ENCODE assay signal across 26 cellular contexts in genomic region chr2:42613281-42614064, GRCh38. TPM values are rescaled to one million over a fixed set of nuclear protein-coding genes. Genes with fewer than 3 reads are reported as not detected.
DNase-seq lines count a peak whose midpoint lies in the region; ATAC-seq and TF ChIP-seq lines count a peak whose summit lies in the region.
"Had no signal": no experiment of that assay in that cellular context is flagged by ENCODE, and none has a peak within 500 bp of the region (broad histone marks: within the 10 kb centered on the region; RNA-seq: fewer than 3 reads in every experiment).

No MANE protein-coding gene starts in this region.

- H3K27ac ChIP-seq in H9 (ENCODE audit: insufficient read length, low read depth, low read length), result no peak overlapping the region
- peak overlapping the region; percentile 7 to 78 (median 76) for H3K27ac ChIP-seq in adrenal gland
- H3K27ac ChIP-seq in neural progenitor cell, result peak overlapping the region; percentile 67
- no peak overlapping the region for H3K27ac ChIP-seq in brain microvascular endothelial cell
- H3K27ac ChIP-seq: BLaER1, spleen, stomach, vagina had no signal

- H3K27me3 Mint-ChIP-seq in H9 (ENCODE audit: low read depth) (no peaks in the 10 kb centered on the region), neural progenitor cell (ENCODE audit: insufficient read depth, low read depth) (no peaks in the 10 kb centered on the region)
- H3K27me3 Mint-ChIP-seq: activated naive CD8-positive, alpha-beta T cell treated with anti-CD3 and anti-CD28 coated beads, Interleukin-2, amount 10 ng/mL, durations not matched to agents 7 days and 5 days had no signal

- H3K4ac ChIP-seq in H9 (ENCODE audit: low read depth, low read length), result no peak overlapping the region

- H3K56ac ChIP-seq in H9 (ENCODE audit: insufficient read length, low read depth, low read length), result no peak overlapping the region

- TF ChIP-seq CTCF in H9 (conservative IDR thresholded peaks at IDR 0.05) (no peak), adrenal gland (IDR thresholded peaks at IDR 0.05) (no peak), fibroblast of mammary gland (conservative IDR thresholded peaks at IDR 0.05; ENCODE audit: control insufficient read depth, insufficient read depth, low read depth, low read length) (no peak), neural progenitor cell (IDR thresholded peaks at IDR 0.05) (no peak), brain microvascular endothelial cell (IDR thresholded peaks at IDR 0.05; ENCODE audit: low read depth, low read length, missing control alignments) (no peak), GM10266 (IDR thresholded peaks at IDR 0.05; ENCODE audit: control insufficient read depth, insufficient read depth, low read depth, missing control alignments) (no peak)

- no peak overlapping the region for H2BK120ac ChIP-seq in H9 (ENCODE audit: low read depth, low read length, poor library complexity, severe bottlenecking)

- no peak overlapping the region for H4K91ac ChIP-seq in H9 (ENCODE audit: insufficient read length, low read depth, low read length)

- peaks cover 2% of the 10 kb centered on the region; the same call in 1 of the 2 replicates for H3K79me2 ChIP-seq in H9 (ENCODE audit: insufficient read depth, low read length)
- peaks cover 91% of the 10 kb centered on the region for H3K79me2 ChIP-seq in neural progenitor cell (ENCODE audit: low read depth)

- in situ Hi-C loops in brain microvascular endothelial cell (cut with HindIII; ENCODE audit: low pct_ligation_motif_present, low sequenced_read_pairs), result no loop called here

- peaks cover 3% of the 10 kb centered on the region for H3K79me1 ChIP-seq in H9 (ENCODE audit: insufficient read depth, low read depth, low read length, poor library complexity, severe bottlenecking)

- H3K4me1 Mint-ChIP-seq in H9, result peaks cover 0 to 11% of the 10 kb centered on the region in 2 experiments; a peak in 2 of 4 replicates
- H3K4me1 Mint-ChIP-seq in neural progenitor cell, result peaks cover 3% of the 10 kb centered on the region
- H3K4me1 Mint-ChIP-seq: activated naive CD8-positive, alpha-beta T cell treated with anti-CD3 and anti-CD28 coated beads, Interleukin-2, amount 10 ng/mL, durations not matched to agents 7 days and 5 days had no signal

- H3K36me3 ChIP-seq in adrenal gland (replicated peaks in 1 of 2) (peaks cover 0 to 24% of the 10 kb centered on the region in 2 donors), neural progenitor cell (peaks cover 8% of the 10 kb centered on the region), brain microvascular endothelial cell (replicated peaks) (peaks cover 10% of the 10 kb centered on the region)

- no peaks in the 10 kb centered on the region for H4K20me1 ChIP-seq in H9 (ENCODE audit: control insufficient read depth, insufficient read depth, insufficient read length)
- H4K20me1 ChIP-seq in neural progenitor cell (ENCODE audit: low read depth), result peaks cover 8% of the 10 kb centered on the region
- H4K20me1 ChIP-seq: BLaER1 had no signal

- H2BK15ac ChIP-seq in H9 (ENCODE audit: low read depth, low read length), result no peak overlapping the region

- H3K9ac ChIP-seq in H9 (ENCODE audit: extremely low read depth, insufficient read length, low read length) (no peak overlapping the region), neural progenitor cell (no peak overlapping the region)
- H3K9ac ChIP-seq: BLaER1 had no signal

- no peak overlapping the region for H2BK20ac ChIP-seq in H9 (ENCODE audit: low read depth, low read length, poor library complexity, severe bottlenecking)

- no peak overlapping the region for H3K14ac ChIP-seq in H9 (ENCODE audit: insufficient read depth, low read length)

- H3K23ac ChIP-seq in H9 (ENCODE audit: insufficient read length, low read depth, low read length), result no peak overlapping the region

- H3K4me1 ChIP-seq in H9 (ENCODE audit: insufficient read depth, low read length), result no peaks in the 10 kb centered on the region
- peaks cover 22 to 30% of the 10 kb centered on the region in 2 donors for H3K4me1 ChIP-seq in adrenal gland (replicated peaks in 1 of 2)
- H3K4me1 ChIP-seq in neural progenitor cell, result no peaks in the 10 kb centered on the region
- H3K4me1 ChIP-seq: BLaER1, spleen, stomach, vagina had no signal

- no peak overlapping the region for H4K5ac ChIP-seq in H9 (ENCODE audit: insufficient read length, low read depth, low read length)

- no peak for TF ChIP-seq POLR2A in adrenal gland (IDR thresholded peaks at IDR 0.05)

- no peak overlapping the region for H2BK12ac ChIP-seq in H9 (ENCODE audit: insufficient read length, low read depth, low read length)

- H3K23me2 ChIP-seq in H9 (ENCODE audit: insufficient read length, low read depth, low read length, poor library complexity, severe bottlenecking), result no peaks in the 10 kb centered on the region

- H2AFZ ChIP-seq in H9 (ENCODE audit: low read length) (no peak overlapping the region), neural progenitor cell (replicated peaks) (no peak overlapping the region)

- H3K36me3 Mint-ChIP-seq in H9 (ENCODE audit: insufficient read depth in 1 of 3, low read depth in 3 of 3) (peaks cover 42 to 87% (median 76%) of the 10 kb centered on the region in 3 experiments; a peak in 6 of 7 replicates), neural progenitor cell (peaks cover 21% of the 10 kb centered on the region)

- H3K27ac Mint-ChIP-seq in H9, result peak overlapping the region; percentile 6 to 89 (median 12); a peak in 3 of 7 replicates
- no peak overlapping the region for H3K27ac Mint-ChIP-seq in neural progenitor cell
- H3K27ac Mint-ChIP-seq: activated naive CD8-positive, alpha-beta T cell treated with anti-CD3 and anti-CD28 coated beads, Interleukin-2, amount 10 ng/mL, durations not matched to agents 7 days and 5 days had no signal

- no peak overlapping the region for H3K4me2 ChIP-seq in H9 (ENCODE audit: insufficient read depth, insufficient read length, low read length)
- no peak overlapping the region for H3K4me2 ChIP-seq in neural progenitor cell
- H3K4me2 ChIP-seq: BLaER1 had no signal

- intact Hi-C loops in adrenal gland (cut with DNase I), result no loop called here

- no peak for DNase-seq in H9
- DNase-seq in adrenal gland, result peak in 3 of 7 donors; percentile 35 to 67 (median 62)
- peak; percentile 52 for DNase-seq in fibroblast of mammary gland (ENCODE audit: low read depth)
- no peak for DNase-seq in neural progenitor cell (ENCODE audit: low spot score)
- no peak for DNase-seq in brain microvascular endothelial cell
- DNase-seq in GM10266 (ENCODE audit: extremely low spot score), result no peak
- DNase-seq: activated CD4-positive, alpha-beta T cell treated with anti-CD3 and anti-CD28 coated beads for 48 hours; activated CD8-positive, alpha-beta memory T cell treated with anti-CD3 and anti-CD28 coated beads for 24 hours; activated naive CD8-positive, alpha-beta T cell treated with anti-CD3 and anti-CD28 coated beads, Interleukin-2, amount 10 ng/mL, durations not matched to agents 7 days and 5 days; activated T-cell treated with anti-CD3 and anti-CD28 coated beads for 4 hours; DMS153; hypothalamus; Kasumi-1; mammary epithelial cell; NCI-H1436; NCI-H226; NCI-H69; right cardiac atrium; SHP77 treated with DMSO at 0.1 percent for 48 hours; spleen; stimulated activated CD4-positive, alpha-beta T cell treated with anti-CD3 and anti-CD28 coated beads, Interleukin-2, amount 100 ng/mL, for 24 hours; stomach had no signal

- H3K9me3 Mint-ChIP-seq in H9 (no peaks in the 10 kb centered on the region), neural progenitor cell (no peaks in the 10 kb centered on the region)
- H3K9me3 Mint-ChIP-seq: activated naive CD8-positive, alpha-beta T cell treated with anti-CD3 and anti-CD28 coated beads, Interleukin-2, amount 10 ng/mL, durations not matched to agents 7 days and 5 days had no signal

- no CpG with 5 or more reads among the region's 6 CpGs for WGBS in H9 (ENCODE audit: extremely low coverage, insufficient read length, low lambda C conversion rate)
- WGBS in adrenal gland, 4 donors, result 33 to 39% (median 36%) methylated on average over 6 of the region's 6 CpGs

- H3K4me3 Mint-ChIP-seq in H9, result no peak overlapping the region
- H3K4me3 Mint-ChIP-seq in neural progenitor cell, result no peak overlapping the region
- H3K4me3 Mint-ChIP-seq: activated naive CD8-positive, alpha-beta T cell treated with anti-CD3 and anti-CD28 coated beads, Interleukin-2, amount 10 ng/mL, durations not matched to agents 7 days and 5 days had no signal

- H2AK5ac ChIP-seq in H9 (ENCODE audit: insufficient read length, low read length), result no peak overlapping the region

- no peaks in the 10 kb centered on the region for H3K27me3 ChIP-seq in H9 (ENCODE audit: insufficient read depth, low read length)
- H3K27me3 ChIP-seq in adrenal gland, result no peaks in the 10 kb centered on the region
- H3K27me3 ChIP-seq in neural progenitor cell, result no peaks in the 10 kb centered on the region
- H3K27me3 ChIP-seq in brain microvascular endothelial cell (replicated peaks), result no peaks in the 10 kb centered on the region
- H3K27me3 ChIP-seq: ascending aorta, BLaER1, spleen, stomach, vagina had no signal

- H3K4me3 ChIP-seq in adrenal gland (no peak overlapping the region), fibroblast of mammary gland (ENCODE audit: control insufficient read depth, low read depth, low read length) (no peak overlapping the region), neural progenitor cell (no peak overlapping the region), brain microvascular endothelial cell (ENCODE audit: low read depth, low read length) (no peak overlapping the region)
- H3K4me3 ChIP-seq: ascending aorta, BLaER1, spleen, stomach, vagina had no signal

- no peak overlapping the region for H4K8ac ChIP-seq in H9 (replicated peaks; ENCODE audit: insufficient read length, low read depth, low read length)

- ATAC-seq in HG03469 (IDR thresholded peaks at IDR 0.05; ENCODE audit: unreplicated experiment), result no peak

- H3K9me3 ChIP-seq in H9 (ENCODE audit: control insufficient read depth, low read depth, low read length) (no peaks in the 10 kb centered on the region), adrenal gland (replicated peaks in 1 of 3) (no peaks in the 10 kb centered on the region), neural progenitor cell (ENCODE audit: low read depth) (no peaks in the 10 kb centered on the region)
- H3K9me3 ChIP-seq: ascending aorta, BLaER1, spleen, stomach, vagina had no signal

- H3F3A ChIP-seq in neural progenitor cell (ENCODE audit: low read depth), result peaks cover 4% of the 10 kb centered on the region

- no peak overlapping the region for H2BK5ac ChIP-seq in H9 (ENCODE audit: insufficient read length, low read length)

- H3T11ph ChIP-seq in H9 (ENCODE audit: low read length), result no peak overlapping the region

- H3K18ac ChIP-seq in H9 (ENCODE audit: insufficient read length, low read depth, low read length), result no peak overlapping the region

RNA-seq across cellular contexts. Expression of gene MTA3, which starts 45.0 kb away (rescaled TPM):
- total RNA-seq in H9 (2021) (236 and 253 TPM in 2 replicates), adrenal gland (100 to 1,000 TPM in 2 of 8 donors, 10 to 100 TPM in 6; 51.5 to 118 (median 86.9) TPM), neural progenitor cell (ENCODE audit: low replicate concordance) (94.0 and 117 TPM in 2 replicates)
- 100 to 1,000 TPM; 125 to 168 (median 142) TPM for polyA plus RNA-seq in adrenal gland

Comparison
In these comparisons a context has a peak if more than half of its experiments do, and no peak if none do; other contexts are left out.
1. H3K27ac ChIP-seq: peak in adrenal gland (5 of 5) and neural progenitor cell (single experiment); none in H9 (single experiment) and brain microvascular endothelial cell (single experiment).